Comparison of ENCODE assay signal across 24 cellular contexts in genomic region chr2:60442608-60443007, GRCh38.
DNase-seq lines count a peak whose midpoint lies in the region; ATAC-seq and TF ChIP-seq lines count a peak whose summit lies in the region.
"Had no signal": no experiment of that assay in that cellular context is flagged by ENCODE, and none has a peak within 500 bp of the region (broad histone marks: within the 10 kb centered on the region; RNA-seq: fewer than 3 reads in every experiment).

No MANE protein-coding gene starts in this region.

- no peaks in the 10 kb centered on the region for H3K9me2 ChIP-seq in GM23338 (ENCODE audit: insufficient read depth)

- H4K20me1 ChIP-seq in GM23338 (replicated peaks; ENCODE audit: insufficient read depth): no peaks in the 10 kb centered on the region

- H3K4me3 ChIP-seq in epithelial cell of esophagus (ENCODE audit: low read length) (no peak overlapping the region), GM23338 (no peak overlapping the region)
- H3K4me3 ChIP-seq: GM12878, MG63, SK-N-MC had no signal

- H3F3A ChIP-seq in GM23338 (replicated peaks; ENCODE audit: low read depth): no peaks in the 10 kb centered on the region

- DNase-seq in activated B cell treated with CpG ODN at 0.5 μM for 24 hours (no peak), epithelial cell of esophagus (ENCODE audit: low read depth) (peak; percentile 43), naive B cell (no peak), GM23338 (ENCODE audit: low spot score) (no peak)
- no peak for DNase-seq in activated CD4-positive, CD25-positive, alpha-beta regulatory T cell treated with anti-CD3 and anti-CD28 coated beads, Interleukin-2, amount 50 U/mL, for 72 hours
- DNase-seq in activated CD8-positive, alpha-beta T cell treated with anti-CD3 and anti-CD28 coated beads, Interleukin-2, amount 10 ng/mL, durations not matched to agents 7 days and 5 days: no peak
- DNase-seq: BE2C; CD8-positive, alpha-beta memory T cell; DMS 273 treated with DMSO at 0.1 percent for 48 hours; DMS79; EL; GDM1; KBM-7; MG63; NCI-H1105 treated with DMSO at 0.1 percent for 48 hours; NCI-H2029 treated with DMSO at 0.1 percent for 48 hours; NCI-H2227 treated with DMSO at 0.1 percent for 48 hours; NCI-H526 treated with DMSO at 0.1 percent for 48 hours; RPMI8226; SIG-M5 had no signal

- H3K79me2 ChIP-seq in GM23338 (replicated peaks; ENCODE audit: insufficient read depth): no peaks in the 10 kb centered on the region

- H3K36me3 Mint-ChIP-seq in activated B cell treated with CpG ODN at 0.5 μM for 24 hours (ENCODE audit: low read depth): peaks cover 5% of the 10 kb centered on the region
- peaks cover 0 to 7% of the 10 kb centered on the region in 2 donors for H3K36me3 Mint-ChIP-seq in naive B cell
- H3K36me3 Mint-ChIP-seq in activated CD8-positive, alpha-beta T cell treated with anti-CD3 and anti-CD28 coated beads, Interleukin-2, amount 10 ng/mL, durations not matched to agents 7 days and 5 days (ENCODE audit: low read depth): no peaks in the 10 kb centered on the region
- no peaks in the 10 kb centered on the region for H3K36me3 Mint-ChIP-seq in GM23338 (ENCODE audit: low read depth)
- H3K36me3 Mint-ChIP-seq: CD8-positive, alpha-beta memory T cell had no signal

- H3K27me3 Mint-ChIP-seq in activated B cell treated with CpG ODN at 0.5 μM for 24 hours: no peaks in the 10 kb centered on the region
- no peaks in the 10 kb centered on the region for H3K27me3 Mint-ChIP-seq in naive B cell
- H3K27me3 Mint-ChIP-seq in activated CD8-positive, alpha-beta T cell treated with anti-CD3 and anti-CD28 coated beads, Interleukin-2, amount 10 ng/mL, durations not matched to agents 7 days and 5 days (ENCODE audit: low read depth): peaks cover 2% of the 10 kb centered on the region
- peaks cover 14% of the 10 kb centered on the region for H3K27me3 Mint-ChIP-seq in GM23338 (ENCODE audit: insufficient read depth, low read depth, poor library complexity)

- intact Hi-C loops in activated B cell treated with CpG ODN at 0.5 μM for 24 hours (cut with micrococcal nuclease): no loop called here

- H3K4me3 Mint-ChIP-seq in activated B cell treated with CpG ODN at 0.5 μM for 24 hours (no peak overlapping the region), naive B cell (peak overlapping the region in 2 of 8 donors; percentile 12 to 40), GM23338 (no peak overlapping the region)
- H3K4me3 Mint-ChIP-seq in activated CD8-positive, alpha-beta T cell treated with anti-CD3 and anti-CD28 coated beads, Interleukin-2, amount 10 ng/mL, durations not matched to agents 7 days and 5 days: no peak overlapping the region
- H3K4me3 Mint-ChIP-seq: CD14-positive monocyte; CD8-positive, alpha-beta memory T cell had no signal

- H3K9me3 Mint-ChIP-seq in activated B cell treated with CpG ODN at 0.5 μM for 24 hours (peaks cover 2% of the 10 kb centered on the region), naive B cell (peaks cover 0 to 6% (median 0%) of the 10 kb centered on the region in 7 donors), GM23338 (no peaks in the 10 kb centered on the region)
- no peaks in the 10 kb centered on the region for H3K9me3 Mint-ChIP-seq in activated CD8-positive, alpha-beta T cell treated with anti-CD3 and anti-CD28 coated beads, Interleukin-2, amount 10 ng/mL, durations not matched to agents 7 days and 5 days (ENCODE audit: insufficient read depth)
- H3K9me3 Mint-ChIP-seq: CD8-positive, alpha-beta memory T cell had no signal

- TF ChIP-seq CTCF in activated B cell treated with CpG ODN at 0.5 μM for 24 hours (IDR thresholded peaks at IDR 0.05): no peak
- TF ChIP-seq CTCF in epithelial cell of esophagus (IDR thresholded peaks at IDR 0.05; ENCODE audit: insufficient read depth, low read depth, low read length, missing control alignments): no peak
- TF ChIP-seq CTCF in GM23338 (conservative IDR thresholded peaks at IDR 0.05; ENCODE audit: low read depth in 2 of 2): no peak

- ATAC-seq in activated B cell treated with CpG ODN at 0.5 μM for 24 hours (ENCODE audit: low read depth) (no peak), naive B cell (ENCODE audit: low read depth in 2 of 2) (no peak), GM23338 (no peak), GM21528 (IDR thresholded peaks at IDR 0.05; ENCODE audit: low FRiP score, unreplicated experiment) (no peak)
- no peak for ATAC-seq in activated CD8-positive, alpha-beta T cell treated with anti-CD3 and anti-CD28 coated beads, Interleukin-2, amount 10 ng/mL, durations not matched to agents 7 days and 5 days
- ATAC-seq: GM12878 had no signal

- H3K4me1 ChIP-seq in GM23338 (ENCODE audit: insufficient read depth): peaks cover 15% of the 10 kb centered on the region
- H3K4me1 ChIP-seq: BE2C had no signal

- H3K4me2 ChIP-seq in GM23338: no peak overlapping the region

- H3K27ac Mint-ChIP-seq in activated B cell treated with CpG ODN at 0.5 μM for 24 hours (peak overlapping the region; percentile 99), naive B cell (peak overlapping the region in 5 of 6 donors; percentile 63 to 99 (median 92)), GM23338 (no peak overlapping the region)
- no peak overlapping the region for H3K27ac Mint-ChIP-seq in activated CD8-positive, alpha-beta T cell treated with anti-CD3 and anti-CD28 coated beads, Interleukin-2, amount 10 ng/mL, durations not matched to agents 7 days and 5 days

- CTCF ChIA-PET in activated B cell treated with CpG ODN at 0.5 μM for 24 hours (lab: Charles Lee): no interaction called here
- CTCF ChIA-PET in activated CD8-positive, alpha-beta T cell treated with anti-CD3 and anti-CD28 coated beads, Interleukin-2, amount 10 ng/mL, durations not matched to agents 7 days and 5 days (lab: Charles Lee): no interaction called here

- no peak overlapping the region for H3K27ac ChIP-seq in GM23338 (ENCODE audit: low read depth)
- H3K27ac ChIP-seq: SK-N-MC had no signal

- no peak overlapping the region for H2AFZ ChIP-seq in GM23338

- H3K27me3 ChIP-seq in GM23338 (ENCODE audit: insufficient read depth): no peaks in the 10 kb centered on the region; the same call in 1 of the 2 replicates
- H3K27me3 ChIP-seq: BE2C, MG63 had no signal

- no peaks in the 10 kb centered on the region for H3K36me3 ChIP-seq in GM23338 (ENCODE audit: insufficient read depth)
- H3K36me3 ChIP-seq: BE2C, MG63 had no signal

- POLR2A ChIA-PET in activated B cell treated with CpG ODN at 0.5 μM for 24 hours (lab: Charles Lee): interaction anchor here (0.6 to 5.2 kb wide), 3 partner anchors 89 to 108 kb away, joined by 3 to 67 read pairs (median 24); no protein-coding TSS in a partner anchor
- POLR2A ChIA-PET in activated CD8-positive, alpha-beta T cell treated with anti-CD3 and anti-CD28 coated beads, Interleukin-2, amount 10 ng/mL, durations not matched to agents 7 days and 5 days (lab: Charles Lee): no interaction called here

- peaks cover 94% of the 10 kb centered on the region for H3K4me1 Mint-ChIP-seq in activated B cell treated with CpG ODN at 0.5 μM for 24 hours
- H3K4me1 Mint-ChIP-seq in naive B cell: peaks cover 71 to 98% (median 96%) of the 10 kb centered on the region in 3 donors
- no peaks in the 10 kb centered on the region for H3K4me1 Mint-ChIP-seq in activated CD8-positive, alpha-beta T cell treated with anti-CD3 and anti-CD28 coated beads, Interleukin-2, amount 10 ng/mL, durations not matched to agents 7 days and 5 days (ENCODE audit: low read depth)
- H3K4me1 Mint-ChIP-seq in GM23338: peaks cover 41% of the 10 kb centered on the region
- H3K4me1 Mint-ChIP-seq: CD8-positive, alpha-beta memory T cell had no signal

Comparison
In these comparisons a context has a peak if more than half of its experiments do, and no peak if none do; other contexts are left out.
1. H3K27ac Mint-ChIP-seq: peak in activated B cell treated with CpG ODN at 0.5 μM for 24 hours (single experiment) and naive B cell (5 of 6); none in activated CD8-positive, alpha-beta T cell treated with anti-CD3 and anti-CD28 coated beads, Interleukin-2, amount 10 ng/mL, durations not matched to agents 7 days and 5 days (single experiment) and GM23338 (single experiment).